Comparison of ENCODE assay signal across 25 cellular contexts in genomic region chr3:52349131-52349530, GRCh38.
"Had no signal": no experiment of that assay in that cellular context is flagged by ENCODE, and none has a peak within 500 bp of the region (broad histone marks: within the 10 kb centered on the region; RNA-seq: fewer than 3 reads in every experiment).

No MANE protein-coding gene starts in this region.

- H3K36me3 Mint-ChIP-seq: natural killer cell treated with Interleukin-12 subunit alpha and Interleukin-12 subunit beta and Interleukin-15 and Interleukin-18, amount 100 ng/mL, for 72 hours; neural progenitor cell; type B pancreatic cell had no signal

- H3K79me2 ChIP-seq: parathyroid adenoma had no signal

- H3K4me3 Mint-ChIP-seq: natural killer cell treated with Interleukin-12 subunit alpha and Interleukin-12 subunit beta and Interleukin-15 and Interleukin-18, amount 100 ng/mL, for 72 hours; neural progenitor cell; type B pancreatic cell had no signal

- H3K9ac ChIP-seq: neural progenitor cell, parathyroid adenoma had no signal

- H3K4me1 Mint-ChIP-seq: neural progenitor cell had no signal

- H3K27me3 Mint-ChIP-seq: natural killer cell treated with Interleukin-12 subunit alpha and Interleukin-12 subunit beta and Interleukin-15 and Interleukin-18, amount 100 ng/mL, for 72 hours; type B pancreatic cell had no signal

- H3K4me2 ChIP-seq: neural progenitor cell had no signal

- FAIRE-seq: frontal cortex, keratinocyte had no signal

- H3K27ac ChIP-seq: colonic mucosa, dorsolateral prefrontal cortex, heart left ventricle, left lung, neural progenitor cell, parathyroid adenoma, psoas muscle, sigmoid colon, skin epidermis, uterus had no signal

- H3K9me3 ChIP-seq: colonic mucosa, heart left ventricle, left lung, psoas muscle, sigmoid colon, uterus had no signal

- ATAC-seq: esophagus mucosa; heart left ventricle; left lung; natural killer cell treated with Interleukin-12 subunit alpha and Interleukin-12 subunit beta and Interleukin-15 and Interleukin-18, amount 100 ng/mL, for 72 hours; psoas muscle had no signal

- H3K27ac Mint-ChIP-seq: natural killer cell treated with Interleukin-12 subunit alpha and Interleukin-12 subunit beta and Interleukin-15 and Interleukin-18, amount 100 ng/mL, for 72 hours; neural progenitor cell; type B pancreatic cell had no signal

- H2AFZ ChIP-seq: neural progenitor cell, parathyroid adenoma had no signal

- H3K27me3 ChIP-seq: colonic mucosa, dorsolateral prefrontal cortex, heart left ventricle, left lung, neural progenitor cell, sigmoid colon, uterus had no signal

- H3K9me3 Mint-ChIP-seq: natural killer cell treated with Interleukin-12 subunit alpha and Interleukin-12 subunit beta and Interleukin-15 and Interleukin-18, amount 100 ng/mL, for 72 hours; neural progenitor cell; type B pancreatic cell had no signal

- H3K4me3 ChIP-seq: colonic mucosa, dorsolateral prefrontal cortex, heart left ventricle, left lung, lung, neural progenitor cell, psoas muscle, sigmoid colon, skin epidermis, uterus had no signal

- DNase-seq: cerebellar nuclear complex; colonic mucosa; dorsolateral prefrontal cortex; effector CD8-positive, alpha-beta T cell; hippocampal formation; mesenchymal stem cell; midbrain; occipital lobe; retina; sigmoid colon; stimulated activated CD4-positive, alpha-beta T cell treated with anti-CD3 and anti-CD28 coated beads, Interleukin-12 subunit alpha, Interleukin-12 subunit beta, amount 100 ng/mL, for 4 hours; stimulated activated naive CD4-positive, alpha-beta T cell treated with Interleukin-2 at 50 U/mL for 16 hours; uterus had no signal

- H3K4me1 ChIP-seq: colonic mucosa, left lung, neural progenitor cell, uterus had no signal

- H3K36me3 ChIP-seq: colonic mucosa, neural progenitor cell, uterus had no signal
